Comparison of ENCODE assay signal across 8 cellular contexts in genomic region chr12:80332827-80333226, GRCh38.
"Had no signal": no experiment of that assay in that cellular context is flagged by ENCODE, and none has a peak within 500 bp of the region (broad histone marks: within the 10 kb centered on the region; RNA-seq: fewer than 3 reads in every experiment).

No MANE protein-coding gene starts in this region.

- H3K4me3 ChIP-seq: GM23248, GM23338, HAP-1 had no signal

- H2AFZ ChIP-seq: GM23248, GM23338 had no signal

- H3K9ac ChIP-seq: GM23248 had no signal

- H3K36me3 ChIP-seq: HAP-1 had no signal

- H3K4me1 ChIP-seq: HAP-1 had no signal

- H3K4me2 ChIP-seq: GM23338 had no signal

- H3K9me3 ChIP-seq: HAP-1 had no signal

- H3K27ac ChIP-seq: GM23248 had no signal

- DNase-seq: GM23248, GOT3, H7, H9, HCEC 1CT, HFFc6 had no signal
